ENCODE assay signal across 8 cellular contexts in genomic region chr1:93078935-93079654, GRCh38. TPM values are rescaled to one million over a fixed set of nuclear protein-coding genes. Genes with fewer than 3 reads are reported as not detected.
A peak's percentile ranks its signal among the peaks of the same experiment; 100 is the strongest.
DNase-seq lines count a peak whose midpoint lies in the region; ATAC-seq, FAIRE-seq and TF ChIP-seq lines count a peak whose summit lies in the region.

Gene MTF2 (plus strand): TSS chr1:93079283. CDS start chr1:93079527, 244 bp downstream.

- no peaks in the 10 kb centered on the region for H3K9me1 ChIP-seq in keratinocyte (ENCODE audit: control insufficient read depth, extremely low read depth, insufficient read depth, low read length)

- dilution Hi-C loops in keratinocyte (cut with MboI; ENCODE audit: extremely low pct_ligation_motif_present, low sequenced_read_pairs) = no loop called here

- H3K9me3 ChIP-seq in keratinocyte (ENCODE audit: control insufficient read depth, low read depth, low read length) = no peaks in the 10 kb centered on the region

- H2AFZ ChIP-seq in keratinocyte (ENCODE audit: control insufficient read depth, low read length) = peak within 1 kb of the TSS; percentile 99

- TF ChIP-seq POLR2A in GM19193 (IDR thresholded peaks at IDR 0.05; ENCODE audit: extremely low read depth, insufficient read depth, insufficient read length) = peak; percentile 98

- peak; percentile 94 for DNase-seq in Ammon's horn (ENCODE audit: low spot score)
- DNase-seq in NCI-H510A (lab: John Stamatoyannopoulos, UW) = peak; percentile 99
- peak; percentile 92 for DNase-seq in activated CD4-positive, CD25-positive, alpha-beta regulatory T cell treated with anti-CD3 and anti-CD28 coated beads, Interleukin-2, amount 50 U/mL, for 72 hours
- peak; percentile 86 for DNase-seq in cerebellum (ENCODE audit: low spot score)
- peak; percentile 26 for DNase-seq in keratinocyte (ENCODE audit: low read depth, low spot score)
- peak; percentile 93 to 94 (median 93) for DNase-seq in stimulated activated CD4-positive, alpha-beta T cell treated with anti-CD3 and anti-CD28 coated beads, Interleukin-12 subunit alpha, Interleukin-12 subunit beta, amount 100 ng/mL, for 48 hours (ENCODE audit: low read depth in 2 of 3, low spot score in 1 of 3)

- peak within 1 kb of the TSS; percentile 99 for H3K4me2 ChIP-seq in keratinocyte (ENCODE audit: control insufficient read depth, extremely low read depth, insufficient read depth, low read depth, low read length)

- H3K79me2 ChIP-seq in keratinocyte (ENCODE audit: control insufficient read depth, insufficient read depth, low read length) = peaks cover 53% of the 10 kb centered on the region

- H3K27ac ChIP-seq in keratinocyte (ENCODE audit: control insufficient read depth, insufficient read depth, low read length) = peak within 1 kb of the TSS; percentile 97

- peak; percentile 71 for FAIRE-seq in keratinocyte (lab: Jason Lieb, UNC)

- peak; percentile 85 for ATAC-seq in HG03432 (IDR thresholded peaks at IDR 0.05; ENCODE audit: unreplicated experiment)

- peaks cover 0 to 3% of the 10 kb centered on the region in 2 experiments for H3K36me3 ChIP-seq in keratinocyte (ENCODE audit: control insufficient read depth in 2 of 2, extremely low read depth in 1 of 2, insufficient read depth in 2 of 2, low read length in 2 of 2)

- H3K4me3 ChIP-seq in keratinocyte (ENCODE audit: control insufficient read depth in 2 of 3, extremely low read depth in 1 of 3, insufficient read depth in 2 of 3, low read depth in 1 of 3, low read length in 3 of 3) = peak within 1 kb of the TSS; percentile 98 to 100 (median 99)

- peaks cover 18% of the 10 kb centered on the region for H3K4me1 ChIP-seq in keratinocyte (ENCODE audit: control insufficient read depth, extremely low read depth, insufficient read depth, low read length)

- no peaks in the 10 kb centered on the region for H3K27me3 ChIP-seq in keratinocyte (ENCODE audit: control insufficient read depth, extremely low read depth, insufficient read depth, low read length)

- TF ChIP-seq CTCF in keratinocyte (optimal IDR thresholded peaks at IDR 0.05 in 1 of 3, IDR thresholded peaks at IDR 0.05 in 1 of 3, conservative IDR thresholded peaks at IDR 0.05 in 1 of 3; ENCODE audit: extremely low read depth in 1 of 3, insufficient read depth in 2 of 3, low read length in 3 of 3) = peak in 1 of 3 experiments; percentile 3

- H4K20me1 ChIP-seq in keratinocyte (ENCODE audit: control insufficient read depth, extremely low read depth, insufficient read depth, low read length) = no peaks in the 10 kb centered on the region

- peak within 1 kb of the TSS; percentile 97 for H3K9ac ChIP-seq in keratinocyte (ENCODE audit: control insufficient read depth, extremely low read depth, insufficient read depth, low read length)

RNA-seq across cellular contexts. Expression of gene MTF2, which starts in this region (rescaled TPM):
- 86.9 TPM for total RNA-seq in cerebellum
- polyA plus RNA-seq in keratinocyte = 15.9 to 24.8 TPM (median 19.6 TPM) in 3 replicates
- polyA plus RNA-seq in keratinocyte (2011; ENCODE audit: low read depth) = 53.2 TPM
- 9.8 and 16.7 TPM in 2 replicates for polyA plus RNA-seq in keratinocyte (2011; cell fraction: cytosol; rRNA removed)
- 20.5 and 23.1 TPM in 2 replicates for polyA plus RNA-seq in keratinocyte (2011; cell fraction: nucleus; rRNA removed)
- polyA plus RNA-seq in keratinocyte (2012; ENCODE audit: low replicate concordance) = 11.8 and 14.2 TPM in 2 replicates
- 12.2 to 47.2 TPM (median 35.3 TPM) in 3 replicates for polyA minus RNA-seq in keratinocyte
- 15.5 TPM for polyA minus RNA-seq in keratinocyte (2011; cell fraction: cytosol; rRNA and poly(A)+ RNA removed)
- polyA minus RNA-seq in keratinocyte (2011; cell fraction: nucleus; rRNA and poly(A)+ RNA removed) = 29.3 and 47.3 TPM in 2 replicates

Comparison
In these comparisons a context has a peak if more than half of its experiments do, and no peak if none do; other contexts are left out.
1. Peak in every context shown above with its lines: DNase-seq, ATAC-seq, H3K4me3 ChIP-seq and H3K27ac ChIP-seq.
2. DNase-seq: peak in every context shown above with its lines; median percentile 99 in NCI-H510A; 94 in Ammon's horn; 93 in stimulated activated CD4-positive, alpha-beta T cell treated with anti-CD3 and anti-CD28 coated beads, Interleukin-12 subunit alpha, Interleukin-12 subunit beta, amount 100 ng/mL, for 48 hours; 92 in activated CD4-positive, CD25-positive, alpha-beta regulatory T cell treated with anti-CD3 and anti-CD28 coated beads, Interleukin-2, amount 50 U/mL, for 72 hours; 86 in cerebellum; 26 in keratinocyte.